Comparison of ENCODE assay signal across 1 cellular context in genomic region chr1:244941121-244941520, GRCh38.
TF ChIP-seq lines count a peak whose summit lies in the region.

No MANE protein-coding gene starts in this region.

TF ChIP-seq in GM12878, 131 proteins besides CTCF, POLR2A, EP300 and RAD21 (continued from another document):
- TF ChIP-seq SMARCA5 (IDR thresholded peaks at IDR 0.05) (0 out of 2 replicates have a peak, but pooled peaks have one; percentile 30), DPF2 (IDR thresholded peaks at IDR 0.05) (peak; percentile 67), IRF4 (IDR thresholded peaks at IDR 0.05; ENCODE audit: low read depth, low read length) (peak; percentile 76), SIX5 (IDR thresholded peaks at IDR 0.05; ENCODE audit: low read depth, low read length, severe bottlenecking) (no peak), ATF7 (IDR thresholded peaks at IDR 0.05; ENCODE audit: low read depth) (peak; percentile 30; the same call in 1 of the 2 replicates), POLR2AphosphoS5 (IDR thresholded peaks at IDR 0.05; ENCODE audit: low read length) (no peak), ATF2 (IDR thresholded peaks at IDR 0.05; ENCODE audit: low read length) (peak; percentile 45; the same call in 1 of the 2 replicates), EZH2 (IDR thresholded peaks at IDR 0.05; ENCODE audit: borderline replicate concordance, control insufficient read depth, low read depth, low read length) (no peak), TBL1XR1 (IDR thresholded peaks at IDR 0.05; ENCODE audit: low read depth, low read length) (no peak), E2F4 (IDR thresholded peaks at IDR 0.05; ENCODE audit: low read depth, low read length) (no peak), TCF12 (IDR thresholded peaks at IDR 0.05; ENCODE audit: low read depth, low read length) (0 out of 2 replicates have a peak, but pooled peaks have one; percentile 23), IKZF1 (conservative IDR thresholded peaks at IDR 0.05) (peak; percentile 27), SP1 (IDR thresholded peaks at IDR 0.05; ENCODE audit: low read depth, low read length) (no peak), BACH1 (IDR thresholded peaks at IDR 0.05; ENCODE audit: borderline replicate concordance) (peak; percentile 39; the same call in 1 of the 2 replicates), PRDM15 (CRISPR knock-in tag; IDR thresholded peaks at IDR 0.05) (no peak), CREM (IDR thresholded peaks at IDR 0.05; ENCODE audit: low read depth) (peak; percentile 66; the same call in 1 of the 2 replicates), CUX1 (IDR thresholded peaks at IDR 0.05; ENCODE audit: insufficient replicate concordance, low read depth, low read length) (no peak), MTA3 (IDR thresholded peaks at IDR 0.05; ENCODE audit: borderline replicate concordance, low read length) (no peak; the same call in 1 of the 2 replicates), CBX5 (IDR thresholded peaks at IDR 0.05; ENCODE audit: low read depth) (peak; percentile 76; the same call in 1 of the 2 replicates), ZNF687 (IDR thresholded peaks at IDR 0.05) (peak; percentile 67), FOXM1 (IDR thresholded peaks at IDR 0.05; ENCODE audit: low read depth, low read length) (0 out of 2 replicates have a peak, but pooled peaks have one; percentile 40)
- TF ChIP-seq, protein P1, sequence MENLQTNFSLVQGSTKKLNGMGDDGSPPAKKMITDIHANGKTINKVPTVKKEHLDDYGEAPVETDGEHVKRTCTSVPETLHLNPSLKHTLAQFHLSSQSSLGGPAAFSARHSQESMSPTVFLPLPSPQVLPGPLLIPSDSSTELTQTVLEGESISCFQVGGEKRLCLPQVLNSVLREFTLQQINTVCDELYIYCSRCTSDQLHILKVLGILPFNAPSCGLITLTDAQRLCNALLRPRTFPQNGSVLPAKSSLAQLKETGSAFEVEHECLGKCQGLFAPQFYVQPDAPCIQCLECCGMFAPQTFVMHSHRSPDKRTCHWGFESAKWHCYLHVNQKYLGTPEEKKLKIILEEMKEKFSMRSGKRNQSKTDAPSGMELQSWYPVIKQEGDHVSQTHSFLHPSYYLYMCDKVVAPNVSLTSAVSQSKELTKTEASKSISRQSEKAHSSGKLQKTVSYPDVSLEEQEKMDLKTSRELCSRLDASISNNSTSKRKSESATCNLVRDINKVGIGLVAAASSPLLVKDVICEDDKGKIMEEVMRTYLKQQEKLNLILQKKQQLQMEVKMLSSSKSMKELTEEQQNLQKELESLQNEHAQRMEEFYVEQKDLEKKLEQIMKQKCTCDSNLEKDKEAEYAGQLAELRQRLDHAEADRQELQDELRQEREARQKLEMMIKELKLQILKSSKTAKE (IDR thresholded peaks at IDR 0.05; ENCODE audit: low read depth, poor library complexity, severe bottlenecking): peak; percentile 64
